1 cellular context compared by ENCODE assay signal in genomic region chr19:45960595-45961235, GRCh38.
TF ChIP-seq lines count a peak whose summit lies in the region.

No MANE protein-coding gene starts in this region.

TF ChIP-seq in WTC11, 78 proteins besides CTCF, POLR2A, EP300 and RAD21 (continued from another document):
- TF ChIP-seq ZNF281 (CRISPR knock-in tag; IDR thresholded peaks at IDR 0.05) (no peak), HMGA2 (CRISPR knock-in tag; IDR thresholded peaks at IDR 0.05) (no peak), CREB1 (CRISPR knock-in tag; IDR thresholded peaks at IDR 0.05) (no peak), MAX (CRISPR knock-in tag; IDR thresholded peaks at IDR 0.05) (no peak), MXD4 (CRISPR knock-in tag; IDR thresholded peaks at IDR 0.05; ENCODE audit: borderline replicate concordance) (no peak)
- TF ChIP-seq, protein P1, sequence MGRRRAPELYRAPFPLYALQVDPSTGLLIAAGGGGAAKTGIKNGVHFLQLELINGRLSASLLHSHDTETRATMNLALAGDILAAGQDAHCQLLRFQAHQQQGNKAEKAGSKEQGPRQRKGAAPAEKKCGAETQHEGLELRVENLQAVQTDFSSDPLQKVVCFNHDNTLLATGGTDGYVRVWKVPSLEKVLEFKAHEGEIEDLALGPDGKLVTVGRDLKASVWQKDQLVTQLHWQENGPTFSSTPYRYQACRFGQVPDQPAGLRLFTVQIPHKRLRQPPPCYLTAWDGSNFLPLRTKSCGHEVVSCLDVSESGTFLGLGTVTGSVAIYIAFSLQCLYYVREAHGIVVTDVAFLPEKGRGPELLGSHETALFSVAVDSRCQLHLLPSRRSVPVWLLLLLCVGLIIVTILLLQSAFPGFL (CRISPR knock-in tag; IDR thresholded peaks at IDR 0.05; ENCODE audit: borderline replicate concordance) = no peak
TF ChIP-seq in WTC11: peak in this region for 0.
